ENCODE assay signal across 13 cellular contexts in genomic region chr21:32382108-32382601, GRCh38. TPM values are rescaled to one million over a fixed set of nuclear protein-coding genes. Genes with fewer than 3 reads are reported as not detected.
DNase-seq lines count a peak whose midpoint lies in the region; ATAC-seq and TF ChIP-seq lines count a peak whose summit lies in the region.
"Had no signal": no experiment of that assay in that cellular context is flagged by ENCODE, and none has a peak within 500 bp of the region (broad histone marks: within the 10 kb centered on the region; RNA-seq: fewer than 3 reads in every experiment).

No MANE protein-coding gene starts in this region.

- CTCF ChIA-PET in activated CD4-positive, alpha-beta T cell treated with anti-CD3 and anti-CD28 coated beads, Interleukin-2, amount 10 ng/mL, durations not matched to agents 7 days and 5 days (lab: Charles Lee), result interaction anchor here (1.2 kb wide), 1 partner anchor 9 kb away, joined by 3 read pairs; no protein-coding TSS in a partner anchor

- peaks cover 9% of the 10 kb centered on the region for H3K4me1 Mint-ChIP-seq in activated CD4-positive, alpha-beta T cell treated with anti-CD3 and anti-CD28 coated beads, Interleukin-2, amount 10 ng/mL, durations not matched to agents 24 days and 14 days
- H3K4me1 Mint-ChIP-seq in activated CD4-positive, alpha-beta T cell treated with anti-CD3 and anti-CD28 coated beads, Interleukin-2, amount 10 ng/mL, durations not matched to agents 7 days and 5 days, result peaks cover 3% of the 10 kb centered on the region

- H3K27ac ChIP-seq in SJSA1 (peak overlapping the region; percentile 60), uterus (peak overlapping the region; percentile 92 to 99)

- POLR2A ChIA-PET in activated CD4-positive, alpha-beta T cell treated with anti-CD3 and anti-CD28 coated beads, Interleukin-2, amount 10 ng/mL, durations not matched to agents 7 days and 5 days (lab: Charles Lee), result no interaction called here

- no peak for DNase-seq in activated CD4-positive, alpha-beta T cell treated with anti-CD3 and anti-CD28 coated beads, Interleukin-2, amount 10 ng/mL, durations not matched to agents 24 days and 14 days
- DNase-seq in activated CD4-positive, alpha-beta T cell treated with anti-CD3 and anti-CD28 coated beads, Interleukin-2, amount 10 ng/mL, durations not matched to agents 7 days and 5 days, result no peak
- DNase-seq in SJSA1 (ENCODE audit: low read depth in 1 of 2, low spot score in 2 of 2), result peak in 1 of 2 experiments; percentile 46
- DNase-seq in fibroblast of peridontal ligament (ENCODE audit: extremely low read depth), result peak; percentile 64
- no peak for DNase-seq in uterus
- DNase-seq in lower leg skin (ENCODE audit: low spot score in 2 of 2), result no peak
- DNase-seq: activated CD8-positive, alpha-beta memory T cell treated with anti-CD3 and anti-CD28 coated beads, Interleukin-2, amount 10 ng/mL, durations not matched to agents 7 days and 5 days; body of pancreas; MM.1S had no signal

- ATAC-seq in GM21619 (IDR thresholded peaks at IDR 0.05; ENCODE audit: unreplicated experiment) (no peak), HG02970 (IDR thresholded peaks at IDR 0.05; ENCODE audit: low FRiP score, unreplicated experiment) (no peak)
- ATAC-seq: activated CD8-positive, alpha-beta memory T cell treated with anti-CD3 and anti-CD28 coated beads, Interleukin-2, amount 10 ng/mL, durations not matched to agents 7 days and 5 days; body of pancreas had no signal

- H3K36me3 Mint-ChIP-seq in activated CD4-positive, alpha-beta T cell treated with anti-CD3 and anti-CD28 coated beads, Interleukin-2, amount 10 ng/mL, durations not matched to agents 24 days and 14 days (ENCODE audit: low read depth), result peaks cover 68% of the 10 kb centered on the region
- peaks cover 33% of the 10 kb centered on the region for H3K36me3 Mint-ChIP-seq in activated CD4-positive, alpha-beta T cell treated with anti-CD3 and anti-CD28 coated beads, Interleukin-2, amount 10 ng/mL, durations not matched to agents 7 days and 5 days (ENCODE audit: low read depth)

- H3K9me3 ChIP-seq in SJSA1 (replicated peaks) (no peaks in the 10 kb centered on the region), uterus (no peaks in the 10 kb centered on the region)
- H3K9me3 ChIP-seq: body of pancreas had no signal

- H3K36me3 ChIP-seq in SJSA1, result peaks cover 80% of the 10 kb centered on the region
- H3K36me3 ChIP-seq in uterus, result no peaks in the 10 kb centered on the region

- H3K4me1 ChIP-seq in SJSA1 (replicated peaks) (peaks cover 22% of the 10 kb centered on the region), uterus (no peaks in the 10 kb centered on the region)

- no peak overlapping the region for H3K4me3 Mint-ChIP-seq in activated CD4-positive, alpha-beta T cell treated with anti-CD3 and anti-CD28 coated beads, Interleukin-2, amount 10 ng/mL, durations not matched to agents 24 days and 14 days
- H3K4me3 Mint-ChIP-seq in activated CD4-positive, alpha-beta T cell treated with anti-CD3 and anti-CD28 coated beads, Interleukin-2, amount 10 ng/mL, durations not matched to agents 7 days and 5 days, result no peak overlapping the region
- H3K4me3 Mint-ChIP-seq: activated CD8-positive, alpha-beta memory T cell treated with anti-CD3 and anti-CD28 coated beads, Interleukin-2, amount 10 ng/mL, durations not matched to agents 7 days and 5 days; T-helper 1 cell treated with Interleukin-12 subunit alpha and Interleukin-12 subunit beta and Interleukin-4 antibody, amounts not matched to agents 30 μg/mL and 1 μg/mL, for 36 hours; type B pancreatic cell had no signal

- H3K27me3 Mint-ChIP-seq in activated CD4-positive, alpha-beta T cell treated with anti-CD3 and anti-CD28 coated beads, Interleukin-2, amount 10 ng/mL, durations not matched to agents 24 days and 14 days, result no peaks in the 10 kb centered on the region
- H3K27me3 Mint-ChIP-seq in activated CD4-positive, alpha-beta T cell treated with anti-CD3 and anti-CD28 coated beads, Interleukin-2, amount 10 ng/mL, durations not matched to agents 7 days and 5 days, result no peaks in the 10 kb centered on the region
- H3K27me3 Mint-ChIP-seq: activated CD8-positive, alpha-beta memory T cell treated with anti-CD3 and anti-CD28 coated beads, Interleukin-2, amount 10 ng/mL, durations not matched to agents 7 days and 5 days; type B pancreatic cell had no signal

- no peaks in the 10 kb centered on the region for H3K9me3 Mint-ChIP-seq in activated CD4-positive, alpha-beta T cell treated with anti-CD3 and anti-CD28 coated beads, Interleukin-2, amount 10 ng/mL, durations not matched to agents 24 days and 14 days
- no peaks in the 10 kb centered on the region for H3K9me3 Mint-ChIP-seq in activated CD4-positive, alpha-beta T cell treated with anti-CD3 and anti-CD28 coated beads, Interleukin-2, amount 10 ng/mL, durations not matched to agents 7 days and 5 days
- H3K9me3 Mint-ChIP-seq: T-helper 1 cell treated with Interleukin-12 subunit alpha and Interleukin-12 subunit beta and Interleukin-4 antibody, amounts not matched to agents 30 μg/mL and 1 μg/mL, for 36 hours; type B pancreatic cell had no signal

- H3K27me3 ChIP-seq in SJSA1 (replicated peaks) (no peaks in the 10 kb centered on the region), uterus (no peaks in the 10 kb centered on the region)
- H3K27me3 ChIP-seq: body of pancreas had no signal

- TF ChIP-seq POLR2A in uterus (IDR thresholded peaks at IDR 0.05) (no peak), lower leg skin (IDR thresholded peaks at IDR 0.05) (no peak)

- H3K4me3 ChIP-seq in SJSA1 (no peak overlapping the region), uterus (no peak overlapping the region), lower leg skin (ENCODE audit: low read depth, poor library complexity, severe bottlenecking) (no peak overlapping the region)
- H3K4me3 ChIP-seq: body of pancreas had no signal

- TF ChIP-seq CTCF in uterus (IDR thresholded peaks at IDR 0.05), result no peak
- no peak for TF ChIP-seq CTCF in lower leg skin (IDR thresholded peaks at IDR 0.05)

- peak overlapping the region; percentile 53 for H3K27ac Mint-ChIP-seq in activated CD4-positive, alpha-beta T cell treated with anti-CD3 and anti-CD28 coated beads, Interleukin-2, amount 10 ng/mL, durations not matched to agents 24 days and 14 days
- H3K27ac Mint-ChIP-seq in activated CD4-positive, alpha-beta T cell treated with anti-CD3 and anti-CD28 coated beads, Interleukin-2, amount 10 ng/mL, durations not matched to agents 7 days and 5 days, result no peak overlapping the region
- H3K27ac Mint-ChIP-seq: activated CD8-positive, alpha-beta memory T cell treated with anti-CD3 and anti-CD28 coated beads, Interleukin-2, amount 10 ng/mL, durations not matched to agents 7 days and 5 days; T-helper 1 cell treated with Interleukin-12 subunit alpha and Interleukin-12 subunit beta and Interleukin-4 antibody, amounts not matched to agents 30 μg/mL and 1 μg/mL, for 36 hours; type B pancreatic cell had no signal

- 61 to 74% methylated on average over 9 of the region's 9 CpGs for WGBS in lower leg skin, 2 donors

- intact Hi-C loops in activated CD4-positive, alpha-beta T cell treated with anti-CD3 and anti-CD28 coated beads, Interleukin-2, amount 10 ng/mL, durations not matched to agents 24 days and 14 days (cut with micrococcal nuclease), result no loop called here
- intact Hi-C loops in uterus (cut with DNase I; ENCODE audit: low total_unique reads), result no loop called here
- intact Hi-C loops in lower leg skin (cut with DNase I; ENCODE audit: low total_unique reads), result loop anchor here (10.0 kb wide), 1 partner anchor 213 kb away; no protein-coding TSS in a partner anchor

RNA-seq across cellular contexts. Expression of gene URB1, which starts 10.7 kb away (rescaled TPM):
- 39.2 and 41.7 TPM in 2 replicates for total RNA-seq in activated CD4-positive, alpha-beta T cell treated with anti-CD3 and anti-CD28 coated beads, Interleukin-2, amount 10 ng/mL, durations not matched to agents 24 days and 14 days
- 10 to 100 TPM; 16.3 to 16.9 TPM for total RNA-seq in activated CD4-positive, alpha-beta T cell treated with anti-CD3 and anti-CD28 coated beads, Interleukin-2, amount 10 ng/mL, durations not matched to agents 7 days and 5 days
- 14.0 and 17.4 TPM in 2 replicates for total RNA-seq in SJSA1 (2014; rRNA removed; shearing (Covaris generic))
- total RNA-seq in uterus (10 to 100 TPM; 11.8 to 31.0 (median 26.0) TPM), lower leg skin (10 to 100 TPM; 23.3 to 37.4 (median 24.9) TPM)

RNA-seq across cellular contexts. Expression of gene EVA1C, which starts 30.4 kb away (rescaled TPM):
- total RNA-seq in activated CD4-positive, alpha-beta T cell treated with anti-CD3 and anti-CD28 coated beads, Interleukin-2, amount 10 ng/mL, durations not matched to agents 24 days and 14 days, result 6.0 and 8.2 TPM in 2 replicates
- 1 to 10 TPM; 4.8 to 5.4 TPM for total RNA-seq in activated CD4-positive, alpha-beta T cell treated with anti-CD3 and anti-CD28 coated beads, Interleukin-2, amount 10 ng/mL, durations not matched to agents 7 days and 5 days
- total RNA-seq in SJSA1 (2014; rRNA removed; shearing (Covaris generic)), result 13.4 and 19.6 TPM in 2 replicates
- total RNA-seq in uterus (100 to 1,000 TPM in 1 of 4 donors, 10 to 100 TPM in 2, 1 to 10 TPM in 1; 8.3 to 105 (median 48.7) TPM), lower leg skin (100 to 1,000 TPM in 1 of 4 donors, 10 to 100 TPM in 3; 57.4 to 108 (median 66.7) TPM)
